In the genomic region with DNA sequence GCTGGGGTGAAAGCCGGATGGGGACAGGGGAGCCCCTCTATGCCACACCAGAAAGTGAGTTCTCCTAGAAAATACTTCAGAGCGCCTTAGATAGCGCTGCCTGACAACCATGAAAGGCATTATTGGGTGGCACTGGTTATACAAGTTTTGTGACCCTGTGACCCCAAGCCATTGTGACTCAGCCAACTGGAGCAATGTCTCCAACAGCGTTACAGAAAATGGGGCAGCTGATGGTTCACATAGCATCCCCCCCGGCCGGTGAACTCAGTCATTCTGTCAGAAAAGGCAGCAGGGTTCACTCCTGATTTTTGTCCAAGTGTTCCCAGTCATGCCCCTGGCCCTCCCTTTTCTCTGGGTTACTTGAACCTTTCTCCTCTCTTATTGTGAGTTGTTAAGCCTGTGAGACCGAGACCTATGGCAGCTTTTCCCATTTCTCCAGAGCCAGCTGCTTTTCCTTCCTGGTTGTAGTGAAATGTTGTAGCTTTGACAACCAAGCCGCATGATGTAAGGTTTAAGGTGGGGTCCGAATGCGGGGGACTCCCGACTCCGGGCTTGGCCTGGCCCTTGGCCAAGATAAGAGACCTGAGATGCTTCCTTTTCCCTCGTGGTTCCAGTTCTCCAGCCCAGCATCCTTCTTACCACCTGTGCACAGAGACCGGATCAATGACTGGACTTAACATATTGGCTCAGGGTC, we compare ENCODE assay signal across 9 cellular contexts. TPM values are rescaled to one million over a fixed set of nuclear protein-coding genes. Genes with fewer than 3 reads are reported as not detected.
A peak's percentile ranks its signal among the peaks of the same experiment; 100 is the strongest.
DNase-seq lines count a peak whose midpoint lies in the region; ATAC-seq and TF ChIP-seq lines count a peak whose summit lies in the region.
"Had no signal": no experiment of that assay in that cellular context is flagged by ENCODE, and none has a peak within 500 bp of the region (broad histone marks: within the 10 kb centered on the region; RNA-seq: fewer than 3 reads in every experiment).

No MANE protein-coding gene starts in this region.

- H3K36me3 Mint-ChIP-seq in osteocyte (ENCODE audit: unreplicated experiment), result peaks cover 6% of the 10 kb centered on the region

- intact Hi-C loops in left cardiac atrium (cut with DNase I), result no loop called here
- intact Hi-C loops in cardiac septum (cut with DNase I), result no loop called here

- H3K27ac Mint-ChIP-seq in osteocyte (ENCODE audit: unreplicated experiment), result peak overlapping the region; percentile 66

- H3K4me1 Mint-ChIP-seq in osteocyte (ENCODE audit: unreplicated experiment), result peaks cover 60% of the 10 kb centered on the region

- no peak overlapping the region for H3K4me3 Mint-ChIP-seq in osteocyte (ENCODE audit: unreplicated experiment)

- TF ChIP-seq CTCF in osteocyte (IDR thresholded peaks at IDR 0.05), result no peak

- H3K9me3 Mint-ChIP-seq in osteocyte (ENCODE audit: unreplicated experiment), result no peaks in the 10 kb centered on the region

- DNase-seq in left cardiac atrium (peak; percentile 30), cardiac septum (ENCODE audit: low spot score) (no peak), osteocyte (ENCODE audit: extremely low spot score, unreplicated experiment) (no peak), NOMO-1 treated with dmso at 0.1 percent for 144 hours (lab: John Stamatoyannopoulos, UW; ENCODE audit: unreplicated experiment) (no peak), DMS114 treated with DMSO at 0.1 percent for 48 hours (lab: John Stamatoyannopoulos, UW; ENCODE audit: unreplicated experiment) (no peak)
- DNase-seq: foreskin melanocyte had no signal

- ATAC-seq in left cardiac atrium (no peak), esophagus mucosa (peak; percentile 37), HG03095 (IDR thresholded peaks at IDR 0.05; ENCODE audit: unreplicated experiment) (no peak), HG03097 (IDR thresholded peaks at IDR 0.05; ENCODE audit: low FRiP score, unreplicated experiment) (no peak)

- no peaks in the 10 kb centered on the region for H3K27me3 Mint-ChIP-seq in osteocyte (ENCODE audit: unreplicated experiment)

RNA-seq across cellular contexts. Expression of a gene that starts 22.0 kb away (rescaled TPM):
- total RNA-seq in left cardiac atrium, result 100 to 1,000 TPM in 1 of 2 donors, 10 to 100 TPM in 1; 55.1 to 167 TPM
- total RNA-seq in cardiac septum, result 70.2 TPM
- 597 TPM for total RNA-seq in esophagus mucosa
- total RNA-seq in osteocyte, result 77.1 and 84.5 TPM in 2 replicates
